10 cellular contexts compared by ENCODE assay signal in genomic region chr14:29216774-29217232, GRCh38.
DNase-seq lines count a peak whose midpoint lies in the region; ATAC-seq and TF ChIP-seq lines count a peak whose summit lies in the region.
"Had no signal": no experiment of that assay in that cellular context is flagged by ENCODE, and none has a peak within 500 bp of the region (broad histone marks: within the 10 kb centered on the region; RNA-seq: fewer than 3 reads in every experiment).

No MANE protein-coding gene starts in this region.

- H3K36me3 ChIP-seq in lower lobe of right lung = no peaks in the 10 kb centered on the region

- no peak overlapping the region for H3K27ac ChIP-seq in RWPE1
- no peak overlapping the region for H3K27ac ChIP-seq in lower lobe of right lung

- DNase-seq in NCI-H2029 treated with DMSO at 0.1 percent for 48 hours (lab: John Stamatoyannopoulos, UW) (peak; percentile 77), NCI-H2029 (lab: John Stamatoyannopoulos, UW) (no peak), NCI-H1436 treated with DMSO at 0.1 percent for 48 hours (lab: John Stamatoyannopoulos, UW) (peak; percentile 98), RWPE1 (ENCODE audit: low spot score) (peak; percentile 13), lower lobe of right lung (no peak)
- DNase-seq: Right ventricle myocardium superior had no signal

- H3K27me3 ChIP-seq in lower lobe of right lung (ENCODE audit: low read depth) = no peaks in the 10 kb centered on the region

- H3K4me1 ChIP-seq in lower lobe of right lung = no peaks in the 10 kb centered on the region

- no peak overlapping the region for H3K4me3 ChIP-seq in lower lobe of right lung
- H3K4me3 ChIP-seq: GM23338 had no signal

- CTCF ChIA-PET in RWPE1 (lab: Yijun Ruan, JAX) = interaction anchor here (0.6 to 1.4 kb wide), 2 partner anchors 16 to 460 kb away, joined by 4 to 5 read pairs; no protein-coding TSS in a partner anchor

- no peaks in the 10 kb centered on the region for H3K9me3 ChIP-seq in lower lobe of right lung

- POLR2A ChIA-PET in RWPE1 (lab: Yijun Ruan, JAX; ENCODE audit: low non-redundant PET) = no interaction called here

- ATAC-seq in lower lobe of right lung = peak; percentile 23 to 62
- ATAC-seq in GM18870 (IDR thresholded peaks at IDR 0.05; ENCODE audit: unreplicated experiment) = no peak
- no peak for ATAC-seq in HG02840 (IDR thresholded peaks at IDR 0.05; ENCODE audit: low FRiP score, unreplicated experiment)
- ATAC-seq in GM18861 (IDR thresholded peaks at IDR 0.05; ENCODE audit: unreplicated experiment) = no peak
- ATAC-seq: GM23338 had no signal

- intact Hi-C loops in lower lobe of right lung (cut with DNase I) = no loop called here

- TF ChIP-seq CTCF in RWPE1 (conservative IDR thresholded peaks at IDR 0.05; ENCODE audit: low read depth) (no peak), lower lobe of right lung (IDR thresholded peaks at IDR 0.05) (no peak)

Comparison
In these comparisons a context has a peak if more than half of its experiments do, and no peak if none do; other contexts are left out.
1. DNase-seq: peak in NCI-H2029 treated with DMSO at 0.1 percent for 48 hours (single experiment), NCI-H1436 treated with DMSO at 0.1 percent for 48 hours (single experiment) and RWPE1 (single experiment); none in NCI-H2029 (single experiment) and lower lobe of right lung (single experiment).
2. ATAC-seq: peak in lower lobe of right lung (2 of 2); none in GM18870 (single experiment), HG02840 (single experiment) and GM18861 (single experiment).